1 cellular context compared by ENCODE assay signal in the genomic region with DNA sequence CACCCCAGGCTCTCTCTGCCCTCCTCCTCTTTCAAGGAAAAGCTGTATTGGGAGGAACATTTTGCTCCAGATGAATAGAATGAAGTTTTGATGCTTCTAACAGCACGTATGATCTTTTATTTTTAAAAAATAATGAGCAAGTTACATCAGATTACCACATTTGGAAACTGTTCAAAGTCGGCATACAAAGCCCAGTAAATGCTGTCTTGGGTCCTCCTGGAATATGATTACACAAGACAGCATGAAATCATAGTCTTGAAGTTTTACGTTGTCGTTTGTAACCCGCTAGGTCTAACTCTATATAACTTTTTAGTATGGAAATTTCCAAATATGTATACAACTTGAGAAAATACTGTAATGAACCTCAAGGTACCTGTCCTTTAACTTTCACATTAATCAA.
TF ChIP-seq lines count a peak whose summit lies in the region.

No MANE protein-coding gene starts in this region.

TF ChIP-seq in HepG2, 621 proteins besides CTCF, POLR2A, EP300 and RAD21 (continued from another document):
- TF ChIP-seq, protein P1, sequence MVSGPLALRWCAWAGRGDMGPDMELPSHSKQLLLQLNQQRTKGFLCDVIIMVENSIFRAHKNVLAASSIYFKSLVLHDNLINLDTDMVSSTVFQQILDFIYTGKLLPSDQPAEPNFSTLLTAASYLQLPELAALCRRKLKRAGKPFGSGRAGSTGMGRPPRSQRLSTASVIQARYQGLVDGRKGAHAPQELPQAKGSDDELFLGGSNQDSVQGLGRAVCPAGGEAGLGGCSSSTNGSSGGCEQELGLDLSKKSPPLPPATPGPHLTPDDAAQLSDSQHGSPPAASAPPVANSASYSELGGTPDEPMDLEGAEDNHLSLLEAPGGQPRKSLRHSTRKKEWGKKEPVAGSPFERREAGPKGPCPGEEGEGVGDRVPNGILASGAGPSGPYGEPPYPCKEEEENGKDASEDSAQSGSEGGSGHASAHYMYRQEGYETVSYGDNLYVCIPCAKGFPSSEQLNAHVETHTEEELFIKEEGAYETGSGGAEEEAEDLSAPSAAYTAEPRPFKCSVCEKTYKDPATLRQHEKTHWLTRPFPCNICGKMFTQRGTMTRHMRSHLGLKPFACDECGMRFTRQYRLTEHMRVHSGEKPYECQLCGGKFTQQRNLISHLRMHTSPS (CRISPR knock-in tag; IDR thresholded peaks at IDR 0.05; ENCODE audit: low read depth): no peak
- TF ChIP-seq MED8 (CRISPR knock-in tag; IDR thresholded peaks at IDR 0.05; ENCODE audit: insufficient replicate concordance): no peak
- no peak for TF ChIP-seq ZNF296 (CRISPR knock-in tag; conservative IDR thresholded peaks at IDR 0.05)
- TF ChIP-seq YEATS2 (CRISPR knock-in tag; IDR thresholded peaks at IDR 0.05; ENCODE audit: borderline replicate concordance): no peak
- no peak for TF ChIP-seq MXI1 (IDR thresholded peaks at IDR 0.05; ENCODE audit: borderline replicate concordance, low read depth, low read length)
- TF ChIP-seq ZNF552 (CRISPR knock-in tag; IDR thresholded peaks at IDR 0.05; ENCODE audit: borderline replicate concordance): no peak
- TF ChIP-seq, protein P2, sequence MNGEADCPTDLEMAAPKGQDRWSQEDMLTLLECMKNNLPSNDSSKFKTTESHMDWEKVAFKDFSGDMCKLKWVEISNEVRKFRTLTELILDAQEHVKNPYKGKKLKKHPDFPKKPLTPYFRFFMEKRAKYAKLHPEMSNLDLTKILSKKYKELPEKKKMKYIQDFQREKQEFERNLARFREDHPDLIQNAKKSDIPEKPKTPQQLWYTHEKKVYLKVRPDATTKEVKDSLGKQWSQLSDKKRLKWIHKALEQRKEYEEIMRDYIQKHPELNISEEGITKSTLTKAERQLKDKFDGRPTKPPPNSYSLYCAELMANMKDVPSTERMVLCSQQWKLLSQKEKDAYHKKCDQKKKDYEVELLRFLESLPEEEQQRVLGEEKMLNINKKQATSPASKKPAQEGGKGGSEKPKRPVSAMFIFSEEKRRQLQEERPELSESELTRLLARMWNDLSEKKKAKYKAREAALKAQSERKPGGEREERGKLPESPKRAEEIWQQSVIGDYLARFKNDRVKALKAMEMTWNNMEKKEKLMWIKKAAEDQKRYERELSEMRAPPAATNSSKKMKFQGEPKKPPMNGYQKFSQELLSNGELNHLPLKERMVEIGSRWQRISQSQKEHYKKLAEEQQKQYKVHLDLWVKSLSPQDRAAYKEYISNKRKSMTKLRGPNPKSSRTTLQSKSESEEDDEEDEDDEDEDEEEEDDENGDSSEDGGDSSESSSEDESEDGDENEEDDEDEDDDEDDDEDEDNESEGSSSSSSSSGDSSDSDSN (CRISPR knock-in tag; IDR thresholded peaks at IDR 0.05): no peak
- no peak for TF ChIP-seq TEAD2 (CRISPR knock-in tag; IDR thresholded peaks at IDR 0.05)
- TF ChIP-seq CAMTA2 (CRISPR knock-in tag; IDR thresholded peaks at IDR 0.05; ENCODE audit: borderline replicate concordance): no peak
- TF ChIP-seq ARHGAP35 (CRISPR knock-in tag; IDR thresholded peaks at IDR 0.05; ENCODE audit: borderline replicate concordance): no peak
- no peak for TF ChIP-seq NFE2 (CRISPR knock-in tag; IDR thresholded peaks at IDR 0.05)
- TF ChIP-seq, protein P3, sequence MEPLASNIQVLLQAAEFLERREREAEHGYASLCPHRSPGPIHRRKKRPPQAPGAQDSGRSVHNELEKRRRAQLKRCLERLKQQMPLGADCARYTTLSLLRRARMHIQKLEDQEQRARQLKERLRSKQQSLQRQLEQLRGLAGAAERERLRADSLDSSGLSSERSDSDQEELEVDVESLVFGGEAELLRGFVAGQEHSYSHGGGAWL (CRISPR knock-in tag; IDR thresholded peaks at IDR 0.05): no peak
- TF ChIP-seq, protein P4, sequence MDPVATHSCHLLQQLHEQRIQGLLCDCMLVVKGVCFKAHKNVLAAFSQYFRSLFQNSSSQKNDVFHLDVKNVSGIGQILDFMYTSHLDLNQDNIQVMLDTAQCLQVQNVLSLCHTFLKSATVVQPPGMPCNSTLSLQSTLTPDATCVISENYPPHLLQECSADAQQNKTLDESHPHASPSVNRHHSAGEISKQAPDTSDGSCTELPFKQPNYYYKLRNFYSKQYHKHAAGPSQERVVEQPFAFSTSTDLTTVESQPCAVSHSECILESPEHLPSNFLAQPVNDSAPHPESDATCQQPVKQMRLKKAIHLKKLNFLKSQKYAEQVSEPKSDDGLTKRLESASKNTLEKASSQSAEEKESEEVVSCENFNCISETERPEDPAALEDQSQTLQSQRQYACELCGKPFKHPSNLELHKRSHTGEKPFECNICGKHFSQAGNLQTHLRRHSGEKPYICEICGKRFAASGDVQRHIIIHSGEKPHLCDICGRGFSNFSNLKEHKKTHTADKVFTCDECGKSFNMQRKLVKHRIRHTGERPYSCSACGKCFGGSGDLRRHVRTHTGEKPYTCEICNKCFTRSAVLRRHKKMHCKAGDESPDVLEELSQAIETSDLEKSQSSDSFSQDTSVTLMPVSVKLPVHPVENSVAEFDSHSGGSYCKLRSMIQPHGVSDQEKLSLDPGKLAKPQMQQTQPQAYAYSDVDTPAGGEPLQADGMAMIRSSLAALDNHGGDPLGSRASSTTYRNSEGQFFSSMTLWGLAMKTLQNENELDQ (CRISPR knock-in tag; IDR thresholded peaks at IDR 0.05; ENCODE audit: borderline replicate concordance): no peak
- TF ChIP-seq ATRX (CRISPR knock-in tag; IDR thresholded peaks at IDR 0.05; ENCODE audit: borderline replicate concordance): no peak
- TF ChIP-seq ZNF782 (CRISPR knock-in tag; IDR thresholded peaks at IDR 0.05; ENCODE audit: borderline replicate concordance): no peak
